15 cellular contexts compared by ENCODE assay signal in genomic region chr3:29583861-29584260, GRCh38.
DNase-seq lines count a peak whose midpoint lies in the region; ATAC-seq and TF ChIP-seq lines count a peak whose summit lies in the region.
"Had no signal": no experiment of that assay in that cellular context is flagged by ENCODE, and none has a peak within 500 bp of the region (broad histone marks: within the 10 kb centered on the region; RNA-seq: fewer than 3 reads in every experiment).

No MANE protein-coding gene starts in this region.

- ATAC-seq in left ventricle myocardium superior = peak; percentile 14
- no peak for ATAC-seq in Right ventricle myocardium inferior
- ATAC-seq: GM23338 had no signal

- no peak overlapping the region for H3K27ac ChIP-seq in caudate nucleus (ENCODE audit: low read depth, low read length)
- H3K27ac ChIP-seq: BLaER1 treated with 17β-estradiol and CSF1 and Interleukin-3, amounts not matched to agents 10 nM and 100 nM had no signal

- intact Hi-C loops in left ventricle myocardium superior (cut with micrococcal nuclease) (no loop called here), Right ventricle myocardium inferior (cut with DNase I) (no loop called here)

- H3K4me3 ChIP-seq in fibroblast of villous mesenchyme (ENCODE audit: low read depth, low read length) = no peak overlapping the region
- H3K4me3 ChIP-seq: BLaER1 treated with 17β-estradiol and CSF1 and Interleukin-3, amounts not matched to agents 10 nM and 100 nM; GM23338 had no signal

- no peak for TF ChIP-seq CTCF in fibroblast of villous mesenchyme (IDR thresholded peaks at IDR 0.05; ENCODE audit: insufficient read depth, low read depth, low read length)

- DNase-seq in left ventricle myocardium superior = no peak
- DNase-seq in Right ventricle myocardium inferior (ENCODE audit: missing footprints) = no peak
- peak; percentile 83 for DNase-seq in amniotic epithelial cell (ENCODE audit: low read depth)
- peak; percentile 43 for DNase-seq in fibroblast of villous mesenchyme (ENCODE audit: low read depth)
- no peak for DNase-seq in caudate nucleus (lab: John Stamatoyannopoulos, UW)
- no peak for DNase-seq in NCI-H1436 (lab: John Stamatoyannopoulos, UW)
- DNase-seq in NCI-H146 treated with DMSO at 0.1 percent for 48 hours (lab: John Stamatoyannopoulos, UW; ENCODE audit: unreplicated experiment) = no peak
- DNase-seq: 8988T; ACHN; CD4-positive, CD25-positive, alpha-beta regulatory T cell; DMS53; GF-D8; H7 had no signal

Comparison
In these comparisons a context has a peak if more than half of its experiments do, and no peak if none do; other contexts are left out.
1. DNase-seq: peak in amniotic epithelial cell (single experiment) and fibroblast of villous mesenchyme (single experiment); none in left ventricle myocardium superior (single experiment), Right ventricle myocardium inferior (single experiment), caudate nucleus (0 of 61), NCI-H1436 (single experiment) and NCI-H146 treated with DMSO at 0.1 percent for 48 hours (single experiment).